Comparison of ENCODE assay signal across 14 cellular contexts in genomic region chr4:37138019-37138653, GRCh38.
A peak's percentile ranks its signal among the peaks of the same experiment; 100 is the strongest.
DNase-seq lines count a peak whose midpoint lies in the region; ATAC-seq, FAIRE-seq and TF ChIP-seq lines count a peak whose summit lies in the region.
"Had no signal": no experiment of that assay in that cellular context is flagged by ENCODE, and none has a peak within 500 bp of the region (broad histone marks: within the 10 kb centered on the region; RNA-seq: fewer than 3 reads in every experiment).

No MANE protein-coding gene starts in this region.

- TF ChIP-seq CTCF in smooth muscle cell (IDR thresholded peaks at IDR 0.05; ENCODE audit: borderline replicate concordance, insufficient read depth, poor library complexity, severe bottlenecking) (no peak), pancreas (IDR thresholded peaks at IDR 0.05) (no peak)

- WGBS in smooth muscle cell (ENCODE audit: low lambda C conversion rate), result 89% methylated on average over 2 of the region's 2 CpGs
- 67 to 68% methylated on average over 2 of the region's 2 CpGs for WGBS in pancreas, 2 donors

- H3K4me2 ChIP-seq in smooth muscle cell, result no peak overlapping the region

- H3K4me1 ChIP-seq in smooth muscle cell (ENCODE audit: low read depth), result no peaks in the 10 kb centered on the region
- H3K4me1 ChIP-seq in pancreas, result no peaks in the 10 kb centered on the region
- H3K4me1 ChIP-seq: foreskin keratinocyte had no signal

- no peaks in the 10 kb centered on the region for H3K9me3 ChIP-seq in smooth muscle cell (replicated peaks; ENCODE audit: low read depth)
- H3K9me3 ChIP-seq in pancreas, result no peaks in the 10 kb centered on the region

- POLR2A ChIA-PET in activated CD4-positive, alpha-beta memory T cell treated with anti-CD3 and anti-CD28 coated beads for 36 hours (lab: Charles Lee), result no interaction called here

- H3K4me1 Mint-ChIP-seq in activated CD4-positive, alpha-beta memory T cell treated with anti-CD3 and anti-CD28 coated beads for 36 hours (ENCODE audit: low read depth), result no peaks in the 10 kb centered on the region
- H3K4me1 Mint-ChIP-seq: CD4-positive, CD25-positive, alpha-beta regulatory T cell had no signal

- no peak overlapping the region for H3K9ac ChIP-seq in smooth muscle cell (ENCODE audit: low read depth)

- H3K36me3 ChIP-seq in smooth muscle cell (ENCODE audit: low read depth) (no peaks in the 10 kb centered on the region), pancreas (no peaks in the 10 kb centered on the region)

- H3K27ac ChIP-seq in smooth muscle cell (ENCODE audit: low read depth), result no peak overlapping the region
- no peak overlapping the region for H3K27ac ChIP-seq in pancreas
- H3K27ac ChIP-seq: foreskin keratinocyte, RWPE1 had no signal

- no peak overlapping the region for H3K4me3 ChIP-seq in smooth muscle cell
- H3K4me3 ChIP-seq in pancreas, result no peak overlapping the region

- H4K20me1 ChIP-seq in smooth muscle cell (ENCODE audit: low read depth), result no peaks in the 10 kb centered on the region

- no peaks in the 10 kb centered on the region for H3K27me3 Mint-ChIP-seq in activated CD4-positive, alpha-beta memory T cell treated with anti-CD3 and anti-CD28 coated beads for 36 hours
- H3K27me3 Mint-ChIP-seq: CD4-positive, CD25-positive, alpha-beta regulatory T cell had no signal

- H3K4me3 Mint-ChIP-seq in activated CD4-positive, alpha-beta memory T cell treated with anti-CD3 and anti-CD28 coated beads for 36 hours, result no peak overlapping the region

- no peak for DNase-seq in T-helper 1 cell
- no peak for DNase-seq in smooth muscle cell (lab: John Stamatoyannopoulos, UW; ENCODE audit: unreplicated experiment)
- DNase-seq in activated CD4-positive, alpha-beta memory T cell treated with anti-CD3 and anti-CD28 coated beads for 36 hours, result no peak
- no peak for DNase-seq in pancreas
- DNase-seq: CD4-positive, CD25-positive, alpha-beta regulatory T cell; foreskin keratinocyte; retina had no signal

- H3K9me3 Mint-ChIP-seq in activated CD4-positive, alpha-beta memory T cell treated with anti-CD3 and anti-CD28 coated beads for 36 hours, result peaks cover 2% of the 10 kb centered on the region

- H3K27me3 ChIP-seq in smooth muscle cell (ENCODE audit: low read depth), result no peaks in the 10 kb centered on the region
- H3K27me3 ChIP-seq in pancreas, result no peaks in the 10 kb centered on the region
- H3K27me3 ChIP-seq: foreskin keratinocyte had no signal

- CTCF ChIA-PET in activated CD4-positive, alpha-beta memory T cell treated with anti-CD3 and anti-CD28 coated beads for 36 hours (lab: Charles Lee), result no interaction called here

- H2AFZ ChIP-seq in smooth muscle cell (ENCODE audit: low read depth), result no peak overlapping the region

- intact Hi-C loops in activated CD4-positive, alpha-beta memory T cell treated with anti-CD3 and anti-CD28 coated beads for 36 hours (cut with micrococcal nuclease), result no loop called here
- intact Hi-C loops in pancreas (cut with DNase I), result no loop called here

- ATAC-seq in GM18517 (IDR thresholded peaks at IDR 0.05; ENCODE audit: unreplicated experiment) (peak; percentile 75), GM21360 (IDR thresholded peaks at IDR 0.05; ENCODE audit: unreplicated experiment) (peak; percentile 78), HG02938 (IDR thresholded peaks at IDR 0.05; ENCODE audit: unreplicated experiment) (peak; percentile 47), HG03575 (IDR thresholded peaks at IDR 0.05; ENCODE audit: extremely low read depth, insufficient number of reproducible peaks, low FRiP score, unreplicated experiment) (peak; percentile 85), pancreas (no peak)
- ATAC-seq: foreskin keratinocyte had no signal

- H3K36me3 Mint-ChIP-seq in activated CD4-positive, alpha-beta memory T cell treated with anti-CD3 and anti-CD28 coated beads for 36 hours, result no peaks in the 10 kb centered on the region
- H3K36me3 Mint-ChIP-seq: CD4-positive, CD25-positive, alpha-beta regulatory T cell had no signal

- H3F3A ChIP-seq in smooth muscle cell (ENCODE audit: low read depth), result no peaks in the 10 kb centered on the region

- no peak overlapping the region for H3K27ac Mint-ChIP-seq in activated CD4-positive, alpha-beta memory T cell treated with anti-CD3 and anti-CD28 coated beads for 36 hours
- H3K27ac Mint-ChIP-seq: CD4-positive, CD25-positive, alpha-beta regulatory T cell had no signal

- FAIRE-seq in pancreas (lab: Jason Lieb, UNC), result no peak
- FAIRE-seq: H54, TTC549 had no signal

- no peaks in the 10 kb centered on the region for H3K79me2 ChIP-seq in smooth muscle cell (ENCODE audit: low read depth)

Comparison
In these comparisons a context has a peak if more than half of its experiments do, and no peak if none do; other contexts are left out.
1. ATAC-seq: peak in GM18517 (single experiment), GM21360 (single experiment), HG02938 (single experiment) and HG03575 (single experiment); none in pancreas (0 of 4).